Comparison of ENCODE assay signal across 11 cellular contexts in genomic region chr12:54356951-54357356, GRCh38. TPM values are rescaled to one million over a fixed set of nuclear protein-coding genes. Genes with fewer than 3 reads are reported as not detected.
DNase-seq lines count a peak whose midpoint lies in the region; ATAC-seq, FAIRE-seq and TF ChIP-seq lines count a peak whose summit lies in the region.
"Had no signal": no experiment of that assay in that cellular context is flagged by ENCODE, and none has a peak within 500 bp of the region (broad histone marks: within the 10 kb centered on the region; RNA-seq: fewer than 3 reads in every experiment).

No MANE protein-coding gene starts in this region.

- no peak overlapping the region for H3K4me3 Mint-ChIP-seq in activated T-cell treated with anti-CD3 and anti-CD28 coated beads, Interleukin-2, amount 50 U/mL, for 24 hours

- H3K27ac Mint-ChIP-seq in activated T-cell treated with anti-CD3 and anti-CD28 coated beads, Interleukin-2, amount 50 U/mL, for 24 hours = peak overlapping the region; percentile 61

- H3K9me3 Mint-ChIP-seq in activated T-cell treated with anti-CD3 and anti-CD28 coated beads, Interleukin-2, amount 50 U/mL, for 24 hours = no peaks in the 10 kb centered on the region

- H3K36me3 ChIP-seq in testis (ENCODE audit: low read depth, missing control alignments) = no peaks in the 10 kb centered on the region

- no peak for ATAC-seq in HG03175 (IDR thresholded peaks at IDR 0.05; ENCODE audit: unreplicated experiment)

- TF ChIP-seq CTCF in RWPE1 (conservative IDR thresholded peaks at IDR 0.05; ENCODE audit: low read depth) = no peak
- no peak for TF ChIP-seq CTCF in testis (IDR thresholded peaks at IDR 0.05)

- intact Hi-C loops in testis (cut with DNase I; ENCODE audit: low total_unique reads) = no loop called here

- CTCF ChIA-PET in RWPE1 (lab: Yijun Ruan, JAX) = interaction anchor here (0.6 to 0.9 kb wide), 2 partner anchors 19 to 359 kb away, joined by 3 to 4 read pairs; no protein-coding TSS in a partner anchor

- H3K4me1 Mint-ChIP-seq in activated T-cell treated with anti-CD3 and anti-CD28 coated beads, Interleukin-2, amount 50 U/mL, for 24 hours (ENCODE audit: low read depth) = peaks cover 14% of the 10 kb centered on the region

- peaks cover 66% of the 10 kb centered on the region for H3K4me1 ChIP-seq in testis

- peaks cover 6% of the 10 kb centered on the region for H3K36me3 Mint-ChIP-seq in activated T-cell treated with anti-CD3 and anti-CD28 coated beads, Interleukin-2, amount 50 U/mL, for 24 hours (ENCODE audit: low read depth)

- DNase-seq in activated T-cell treated with anti-CD3 and anti-CD28 coated beads, Interleukin-2, amount 50 U/mL, for 24 hours = no peak
- no peak for DNase-seq in activated T-cell treated with anti-CD3 and anti-CD28 coated beads, Interleukin-2, amount 50 U/mL, for 48 hours
- DNase-seq in RWPE1 (ENCODE audit: low spot score) (no peak), islet precursor cell (peak; percentile 82), testis (no peak), urothelium cell line (ENCODE audit: low spot score) (no peak), HCEC 1CT (no peak)
- DNase-seq: NCI-H526 treated with DMSO at 0.1 percent for 48 hours had no signal

- H3K27ac ChIP-seq in RWPE1 (peak overlapping the region; percentile 95), testis (peak overlapping the region; percentile 12 to 95)

- no peak overlapping the region for H3K4me3 ChIP-seq in testis

- no peak for FAIRE-seq in urothelium cell line (lab: Jason Lieb, UNC)
- FAIRE-seq: endometrium had no signal

- H3K27me3 ChIP-seq in testis = no peaks in the 10 kb centered on the region

- TF ChIP-seq POLR2A in testis (IDR thresholded peaks at IDR 0.05) = no peak

- H3K27me3 Mint-ChIP-seq in activated T-cell treated with anti-CD3 and anti-CD28 coated beads, Interleukin-2, amount 50 U/mL, for 24 hours = no peaks in the 10 kb centered on the region

- POLR2A ChIA-PET in RWPE1 (lab: Yijun Ruan, JAX; ENCODE audit: low non-redundant PET) = no interaction called here

- no peaks in the 10 kb centered on the region for H3K9me3 ChIP-seq in testis

- WGBS in testis, 2 donors = 75 to 88% methylated on average over 4 of the region's 4 CpGs

RNA-seq across cellular contexts. Expression of gene GPR84, which starts 7.3 kb away (rescaled TPM):
- total RNA-seq in testis = under 1 TPM in 1 of 2 donors, not detected in 1; 0.43 TPM
- polyA plus RNA-seq in testis (ENCODE audit: insufficient read depth, low read depth, low replicate concordance) = 0.58 TPM
- total RNA-seq: H4 had no signal

RNA-seq across cellular contexts. Expression of gene ZNF385A, which starts 27.6 kb away (rescaled TPM):
- total RNA-seq in testis = 1 to 10 TPM; 3.5 to 5.6 TPM
- polyA plus RNA-seq in testis (ENCODE audit: insufficient read depth, low read depth, low replicate concordance) = 10.9 TPM

RNA-seq across cellular contexts. Expression of gene COPZ1, which starts 32.0 kb away (rescaled TPM):
- 10 to 100 TPM; 45.9 to 63.9 TPM for total RNA-seq in testis
- polyA plus RNA-seq in testis (ENCODE audit: insufficient read depth, low read depth, low replicate concordance) = 123 TPM

RNA-seq across cellular contexts. Expression of gene NFE2, which starts 56.1 kb away (rescaled TPM):
- total RNA-seq in testis = 1 to 10 TPM in 1 of 2 donors, under 1 TPM in 1; 0.94 to 1.9 TPM
- 2.6 TPM for polyA plus RNA-seq in testis (ENCODE audit: insufficient read depth, low read depth, low replicate concordance)
